Comparison of ENCODE assay signal across 11 cellular contexts in genomic region chr10:11255796-11256444, GRCh38.
DNase-seq lines count a peak whose midpoint lies in the region; ATAC-seq and TF ChIP-seq lines count a peak whose summit lies in the region.
"Had no signal": no experiment of that assay in that cellular context is flagged by ENCODE, and none has a peak within 500 bp of the region (broad histone marks: within the 10 kb centered on the region; RNA-seq: fewer than 3 reads in every experiment).

No MANE protein-coding gene starts in this region.

- H3K9me3 ChIP-seq in uterus, result no peaks in the 10 kb centered on the region
- no peaks in the 10 kb centered on the region for H3K9me3 ChIP-seq in tibial nerve

- H3K27me3 ChIP-seq in uterus (no peaks in the 10 kb centered on the region), tibial nerve (no peaks in the 10 kb centered on the region)

- 75 to 81% methylated on average over 7 of the region's 7 CpGs for WGBS in tibial nerve, 2 donors

- no peaks in the 10 kb centered on the region for H3K9me3 Mint-ChIP-seq in activated naive CD4-positive, alpha-beta T cell treated with anti-CD3 and anti-CD28 coated beads, Interleukin-2, amount 50 U/mL, for 24 hours
- H3K9me3 Mint-ChIP-seq in activated naive CD8-positive, alpha-beta T cell treated with anti-CD3 and anti-CD28 coated beads, Interleukin-2, amount 10 ng/mL, durations not matched to agents 7 days and 5 days, result no peaks in the 10 kb centered on the region

- H3K36me3 Mint-ChIP-seq in activated naive CD4-positive, alpha-beta T cell treated with anti-CD3 and anti-CD28 coated beads, Interleukin-2, amount 50 U/mL, for 24 hours, result peaks cover 18% of the 10 kb centered on the region
- H3K36me3 Mint-ChIP-seq in activated naive CD8-positive, alpha-beta T cell treated with anti-CD3 and anti-CD28 coated beads, Interleukin-2, amount 10 ng/mL, durations not matched to agents 7 days and 5 days, result peaks cover 41% of the 10 kb centered on the region

- ATAC-seq in activated naive CD8-positive, alpha-beta T cell treated with anti-CD3 and anti-CD28 coated beads, Interleukin-2, amount 10 ng/mL, durations not matched to agents 7 days and 5 days (ENCODE audit: low read depth), result peak; percentile 11

- DNase-seq in activated naive CD4-positive, alpha-beta T cell (lab: John Stamatoyannopoulos, UW), result no peak
- DNase-seq in KBM-7, result peak; percentile 35
- no peak for DNase-seq in activated naive CD8-positive, alpha-beta T cell treated with anti-CD3 and anti-CD28 coated beads, Interleukin-2, amount 10 ng/mL, durations not matched to agents 7 days and 5 days
- DNase-seq in uterus, result peak; percentile 49 to 72
- no peak for DNase-seq in ecto neural progenitor cell (ENCODE audit: low spot score)
- DNase-seq in coronary artery (ENCODE audit: low spot score), result no peak
- no peak for DNase-seq in tibial nerve (ENCODE audit: low spot score in 2 of 2)
- DNase-seq: C1 segment of cervical spinal cord; stimulated activated CD4-positive, alpha-beta T cell treated with anti-CD3 and anti-CD28 coated beads, Interleukin-2, amount 100 ng/mL, for 24 hours had no signal

- H3K4me1 Mint-ChIP-seq in activated naive CD4-positive, alpha-beta T cell treated with anti-CD3 and anti-CD28 coated beads, Interleukin-2, amount 50 U/mL, for 24 hours, result peaks cover 67% of the 10 kb centered on the region
- peaks cover 32% of the 10 kb centered on the region for H3K4me1 Mint-ChIP-seq in activated naive CD8-positive, alpha-beta T cell treated with anti-CD3 and anti-CD28 coated beads, Interleukin-2, amount 10 ng/mL, durations not matched to agents 7 days and 5 days

- TF ChIP-seq EP300 in tibial nerve (IDR thresholded peaks at IDR 0.05), result no peak

- no peak overlapping the region for H3K4me3 Mint-ChIP-seq in activated naive CD4-positive, alpha-beta T cell treated with anti-CD3 and anti-CD28 coated beads, Interleukin-2, amount 50 U/mL, for 24 hours
- H3K4me3 Mint-ChIP-seq in activated naive CD8-positive, alpha-beta T cell treated with anti-CD3 and anti-CD28 coated beads, Interleukin-2, amount 10 ng/mL, durations not matched to agents 7 days and 5 days, result no peak overlapping the region

- in situ Hi-C loops in KBM-7 (cut with MboI; ENCODE audit: low pct_unique_long_range_greater_than_20kb, low sequenced_read_pairs), result no loop called here

- H3K36me3 ChIP-seq in uterus (no peaks in the 10 kb centered on the region), tibial nerve (peaks cover 0 to 61% (median 21%) of the 10 kb centered on the region in 3 donors)

- TF ChIP-seq POLR2A in uterus (IDR thresholded peaks at IDR 0.05) (no peak), tibial nerve (IDR thresholded peaks at IDR 0.05) (no peak)

- no peak overlapping the region for H3K27ac ChIP-seq in uterus
- no peak overlapping the region for H3K27ac ChIP-seq in coronary artery
- peak overlapping the region in 1 of 4 donors; percentile 40 for H3K27ac ChIP-seq in tibial nerve
- H3K27ac ChIP-seq: VCaP had no signal

- TF ChIP-seq CTCF in uterus (IDR thresholded peaks at IDR 0.05) (no peak), coronary artery (IDR thresholded peaks at IDR 0.05) (no peak), tibial nerve (IDR thresholded peaks at IDR 0.05) (no peak)

- H3K4me1 ChIP-seq in uterus, result no peaks in the 10 kb centered on the region
- peaks cover 0 to 34% (median 8%) of the 10 kb centered on the region in 4 donors for H3K4me1 ChIP-seq in tibial nerve

- no peak overlapping the region for H3K4me3 ChIP-seq in uterus
- no peak overlapping the region for H3K4me3 ChIP-seq in coronary artery
- H3K4me3 ChIP-seq in tibial nerve, result no peak overlapping the region

- H3K27ac Mint-ChIP-seq in activated naive CD4-positive, alpha-beta T cell treated with anti-CD3 and anti-CD28 coated beads, Interleukin-2, amount 50 U/mL, for 24 hours, result peak overlapping the region; percentile 87
- no peak overlapping the region for H3K27ac Mint-ChIP-seq in activated naive CD8-positive, alpha-beta T cell treated with anti-CD3 and anti-CD28 coated beads, Interleukin-2, amount 10 ng/mL, durations not matched to agents 7 days and 5 days

- H3K27me3 Mint-ChIP-seq in activated naive CD4-positive, alpha-beta T cell treated with anti-CD3 and anti-CD28 coated beads, Interleukin-2, amount 50 U/mL, for 24 hours, result no peaks in the 10 kb centered on the region
- H3K27me3 Mint-ChIP-seq in activated naive CD8-positive, alpha-beta T cell treated with anti-CD3 and anti-CD28 coated beads, Interleukin-2, amount 10 ng/mL, durations not matched to agents 7 days and 5 days, result no peaks in the 10 kb centered on the region

- POLR2A ChIA-PET in activated naive CD8-positive, alpha-beta T cell treated with anti-CD3 and anti-CD28 coated beads, Interleukin-2, amount 10 ng/mL, durations not matched to agents 7 days and 5 days (lab: Charles Lee), result no interaction called here

- intact Hi-C loops in uterus (cut with DNase I; ENCODE audit: low total_unique reads), result no loop called here

Comparison
In these comparisons a context has a peak if more than half of its experiments do, and no peak if none do; other contexts are left out.
1. DNase-seq: peak in KBM-7 (single experiment) and uterus (2 of 2); none in activated naive CD4-positive, alpha-beta T cell (0 of 4), activated naive CD8-positive, alpha-beta T cell treated with anti-CD3 and anti-CD28 coated beads, Interleukin-2, amount 10 ng/mL, durations not matched to agents 7 days and 5 days (single experiment), ecto neural progenitor cell (single experiment), coronary artery (single experiment) and tibial nerve (0 of 2).